ENCODE assay signal across 22 cellular contexts in genomic region chr12:107894589-107894988, GRCh38.
"Had no signal": no experiment of that assay in that cellular context is flagged by ENCODE, and none has a peak within 500 bp of the region (broad histone marks: within the 10 kb centered on the region; RNA-seq: fewer than 3 reads in every experiment).

No MANE protein-coding gene starts in this region.

- H3K9ac ChIP-seq: neural progenitor cell had no signal

- H3K4me1 ChIP-seq: lower lobe of right lung, neural progenitor cell, upper lobe of left lung had no signal

- H3K36me3 ChIP-seq: lower lobe of right lung, neural progenitor cell, thoracic aorta, upper lobe of left lung had no signal

- H3K27ac ChIP-seq: coronary artery, lower lobe of right lung, neural progenitor cell, thoracic aorta, upper lobe of left lung, VCaP had no signal

- H3K36me3 Mint-ChIP-seq: activated naive CD8-positive, alpha-beta T cell treated with anti-CD3 and anti-CD28 coated beads, Interleukin-2, amount 10 ng/mL, durations not matched to agents 7 days and 5 days; naive thymus-derived CD4-positive, alpha-beta T cell; neural progenitor cell had no signal

- H3K4me2 ChIP-seq: neural progenitor cell had no signal

- H3K9me3 Mint-ChIP-seq: activated CD4-positive, alpha-beta memory T cell treated with anti-CD3 and anti-CD28 coated beads, Interleukin-2, amount 10 ng/mL, durations not matched to agents 7 days and 5 days; activated CD4-positive, alpha-beta T cell treated with anti-CD3 and anti-CD28 coated beads, Interleukin-2, amount 10 ng/mL, durations not matched to agents 24 days and 14 days; activated naive CD4-positive, alpha-beta T cell treated with anti-CD3 and anti-CD28 coated beads for 36 hours; activated naive CD8-positive, alpha-beta T cell treated with anti-CD3 and anti-CD28 coated beads, Interleukin-2, amount 10 ng/mL, durations not matched to agents 7 days and 5 days; activated T-cell treated with anti-CD3 and anti-CD28 coated beads, Interleukin-2, amount 50 U/mL, for 72 hours; neural progenitor cell had no signal

- ATAC-seq: activated CD4-positive, CD25-positive, alpha-beta regulatory T cell treated with anti-CD3 and anti-CD28 coated beads, Interleukin-2, amount 50 U/mL, for 24 hours; activated T-cell treated with anti-CD3 and anti-CD28 coated beads, Interleukin-2, amount 50 U/mL, for 72 hours; left lobe of liver; lower lobe of right lung; naive thymus-derived CD4-positive, alpha-beta T cell had no signal

- H3K27ac Mint-ChIP-seq: activated CD4-positive, alpha-beta memory T cell treated with anti-CD3 and anti-CD28 coated beads, Interleukin-2, amount 10 ng/mL, durations not matched to agents 7 days and 5 days; activated CD4-positive, alpha-beta T cell treated with anti-CD3 and anti-CD28 coated beads, Interleukin-2, amount 10 ng/mL, durations not matched to agents 24 days and 14 days; activated naive CD4-positive, alpha-beta T cell treated with anti-CD3 and anti-CD28 coated beads for 36 hours; activated naive CD8-positive, alpha-beta T cell treated with anti-CD3 and anti-CD28 coated beads, Interleukin-2, amount 10 ng/mL, durations not matched to agents 7 days and 5 days; activated T-cell treated with anti-CD3 and anti-CD28 coated beads, Interleukin-2, amount 50 U/mL, for 72 hours; endodermal cell; naive thymus-derived CD4-positive, alpha-beta T cell; neural progenitor cell had no signal

- H3K9me3 ChIP-seq: lower lobe of right lung, thoracic aorta, upper lobe of left lung had no signal

- H2AFZ ChIP-seq: neural progenitor cell had no signal

- H3K27me3 ChIP-seq: upper lobe of left lung had no signal

- H3K4me3 ChIP-seq: coronary artery, lower lobe of right lung, neural progenitor cell, thoracic aorta, upper lobe of left lung had no signal

- H3K4me3 Mint-ChIP-seq: activated CD4-positive, alpha-beta memory T cell treated with anti-CD3 and anti-CD28 coated beads, Interleukin-2, amount 10 ng/mL, durations not matched to agents 7 days and 5 days; activated CD4-positive, alpha-beta T cell treated with anti-CD3 and anti-CD28 coated beads, Interleukin-2, amount 10 ng/mL, durations not matched to agents 24 days and 14 days; activated naive CD4-positive, alpha-beta T cell treated with anti-CD3 and anti-CD28 coated beads for 36 hours; activated naive CD8-positive, alpha-beta T cell treated with anti-CD3 and anti-CD28 coated beads, Interleukin-2, amount 10 ng/mL, durations not matched to agents 7 days and 5 days; activated T-cell treated with anti-CD3 and anti-CD28 coated beads, Interleukin-2, amount 50 U/mL, for 72 hours; endodermal cell; naive thymus-derived CD4-positive, alpha-beta T cell; neural progenitor cell had no signal

- DNase-seq: activated CD4-positive, alpha-beta memory T cell treated with anti-CD3 and anti-CD28 coated beads, Interleukin-2, amount 10 ng/mL, durations not matched to agents 7 days and 5 days; activated CD4-positive, alpha-beta T cell treated with anti-CD3 and anti-CD28 coated beads, Interleukin-2, amount 10 ng/mL, durations not matched to agents 24 days and 14 days; activated effector memory CD4-positive, alpha-beta T cell treated with Interleukin-2 at 50 U/mL for 16 hours; activated naive CD4-positive, alpha-beta T cell treated with anti-CD3 and anti-CD28 coated beads for 36 hours; activated naive CD8-positive, alpha-beta T cell treated with anti-CD3 and anti-CD28 coated beads, Interleukin-2, amount 10 ng/mL, durations not matched to agents 7 days and 5 days; activated T-cell treated with anti-CD3 and anti-CD28 coated beads, Interleukin-2, amount 50 U/mL, for 72 hours; amniotic stem cell; cerebellar nuclear complex; foreskin melanocyte; kidney; lower lobe of right lung; naive thymus-derived CD4-positive, alpha-beta T cell; stimulated activated CD4-positive, alpha-beta T cell treated with anti-CD3 and anti-CD28 coated beads, Interleukin-4, amount 100 ng/mL, for 24 hours; stimulated activated naive CD4-positive, alpha-beta T cell treated with Interleukin-2 at 50 U/mL for 16 hours; upper lobe of left lung had no signal

- H3K4me1 Mint-ChIP-seq: activated CD4-positive, alpha-beta memory T cell treated with anti-CD3 and anti-CD28 coated beads, Interleukin-2, amount 10 ng/mL, durations not matched to agents 7 days and 5 days; activated CD4-positive, alpha-beta T cell treated with anti-CD3 and anti-CD28 coated beads, Interleukin-2, amount 10 ng/mL, durations not matched to agents 24 days and 14 days; activated naive CD8-positive, alpha-beta T cell treated with anti-CD3 and anti-CD28 coated beads, Interleukin-2, amount 10 ng/mL, durations not matched to agents 7 days and 5 days; naive thymus-derived CD4-positive, alpha-beta T cell; neural progenitor cell had no signal
